19 cellular contexts compared by ENCODE assay signal in the genomic region with DNA sequence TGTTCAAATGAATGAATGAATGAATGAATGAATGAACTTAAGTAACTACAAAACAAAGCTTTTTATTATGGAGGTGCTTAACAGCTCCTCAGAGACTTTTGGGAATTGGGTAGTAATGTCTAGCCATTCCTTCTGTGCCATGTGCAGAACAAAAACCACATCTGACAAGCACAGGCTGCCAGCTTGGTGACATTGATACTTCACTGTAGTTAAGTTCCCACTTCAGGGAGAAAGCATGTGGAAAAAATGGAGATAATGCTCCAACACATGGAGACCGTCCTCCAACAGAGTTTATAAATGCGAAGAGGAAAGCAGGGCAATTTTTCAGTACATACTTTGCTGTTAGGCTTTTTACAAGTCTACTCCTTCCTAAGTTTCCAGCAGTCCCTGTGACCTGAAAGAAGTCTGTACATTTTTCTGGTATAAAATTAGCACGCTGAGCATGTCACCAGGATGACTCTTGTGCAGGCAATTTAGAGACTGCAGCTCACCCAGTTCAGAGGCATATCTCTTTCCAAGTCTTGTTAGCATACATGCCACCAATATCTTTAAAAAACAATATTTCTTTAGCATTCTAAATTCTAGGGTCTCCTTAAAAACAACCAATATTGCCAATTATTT.
DNase-seq lines count a peak whose midpoint lies in the region; ATAC-seq and TF ChIP-seq lines count a peak whose summit lies in the region.
"Had no signal": no experiment of that assay in that cellular context is flagged by ENCODE, and none has a peak within 500 bp of the region (broad histone marks: within the 10 kb centered on the region; RNA-seq: fewer than 3 reads in every experiment).

No MANE protein-coding gene starts in this region.

- H3K9me2 ChIP-seq in hepatocyte (replicated peaks; ENCODE audit: insufficient read depth), result no peaks in the 10 kb centered on the region

- no peak overlapping the region for H3K4me3 ChIP-seq in left ventricle myocardium inferior
- H3K4me3 ChIP-seq in hepatocyte, result no peak overlapping the region
- H3K4me3 ChIP-seq in left lung, result no peak overlapping the region
- H3K4me3 ChIP-seq: A549, SJCRH30 had no signal

- H3K4me1 ChIP-seq in left ventricle myocardium inferior, result peaks cover 20% of the 10 kb centered on the region
- no peaks in the 10 kb centered on the region for H3K4me1 ChIP-seq in hepatocyte (ENCODE audit: insufficient read depth)
- no peaks in the 10 kb centered on the region for H3K4me1 ChIP-seq in left lung
- H3K4me1 ChIP-seq: A549, SJCRH30 had no signal

- no peak overlapping the region for H3K4me2 ChIP-seq in hepatocyte
- H3K4me2 ChIP-seq: A549, KMS-11 had no signal

- peak; percentile 93 for ATAC-seq in Right ventricle myocardium superior (ENCODE audit: poor library complexity)
- no peak for ATAC-seq in left cardiac atrium
- ATAC-seq in left lung, result no peak
- ATAC-seq: A549, Panc1 had no signal

- H2AFZ ChIP-seq in hepatocyte, result no peak overlapping the region

- no peaks in the 10 kb centered on the region for H4K20me1 ChIP-seq in hepatocyte (ENCODE audit: insufficient read depth, poor library complexity, severe bottlenecking)

- no peaks in the 10 kb centered on the region for H3K79me2 ChIP-seq in hepatocyte

- H3K27me3 ChIP-seq in left ventricle myocardium inferior (ENCODE audit: low read depth) (no peaks in the 10 kb centered on the region), hepatocyte (no peaks in the 10 kb centered on the region), left lung (no peaks in the 10 kb centered on the region)
- H3K27me3 ChIP-seq: SJCRH30 had no signal

- 79% methylated on average over 3 of the region's 3 CpGs for WGBS in hepatocyte (ENCODE audit: low lambda C conversion rate, missing lambda C conversion rate)

- no peaks in the 10 kb centered on the region for H3K9me3 ChIP-seq in left ventricle myocardium inferior (replicated peaks)
- H3K9me3 ChIP-seq in hepatocyte (ENCODE audit: low read depth), result no peaks in the 10 kb centered on the region
- no peaks in the 10 kb centered on the region for H3K9me3 ChIP-seq in left lung
- H3K9me3 ChIP-seq: A549, SJCRH30 had no signal

- no peaks in the 10 kb centered on the region for H3K36me3 ChIP-seq in left ventricle myocardium inferior
- no peaks in the 10 kb centered on the region for H3K36me3 ChIP-seq in hepatocyte (replicated peaks; ENCODE audit: insufficient read depth, low read depth)
- H3K36me3 ChIP-seq in left lung, result no peaks in the 10 kb centered on the region
- H3K36me3 ChIP-seq: SJCRH30 had no signal

- DNase-seq in Right ventricle myocardium superior, result no peak
- DNase-seq in left cardiac atrium, result no peak
- no peak for DNase-seq in left ventricle myocardium inferior
- peak; percentile 8 for DNase-seq in retina
- DNase-seq in hepatocyte (ENCODE audit: low spot score), result no peak
- DNase-seq in NCI-H1694 (lab: John Stamatoyannopoulos, UW), result no peak
- no peak for DNase-seq in left lung
- DNase-seq: EL, GF-D8, GOT3, HCEC 1CT, IMR-90, NCI-H1105, NCI-H2081 treated with DMSO at 0.1 percent for 48 hours, NCI-H748 treated with DMSO at 0.1 percent for 48 hours, SJCRH30 had no signal

- intact Hi-C loops in Right ventricle myocardium superior (cut with DNase I) (no loop called here), left cardiac atrium (cut with DNase I) (no loop called here), left ventricle myocardium inferior (cut with micrococcal nuclease) (no loop called here), left lung (cut with DNase I) (no loop called here)

- TF ChIP-seq CTCF in left ventricle myocardium inferior (IDR thresholded peaks at IDR 0.05; ENCODE audit: borderline replicate concordance) (no peak), hepatocyte (IDR thresholded peaks at IDR 0.05; ENCODE audit: poor library complexity) (no peak), left lung (IDR thresholded peaks at IDR 0.05) (no peak)

- H3K27ac ChIP-seq in left ventricle myocardium inferior (replicated peaks), result peak overlapping the region; percentile 82
- H3K27ac ChIP-seq in hepatocyte, result no peak overlapping the region
- no peak overlapping the region for H3K27ac ChIP-seq in left lung
- H3K27ac ChIP-seq: A549, KMS-11, SJCRH30 had no signal
